Comparison of ENCODE assay signal across 1 cellular context in genomic region chr9:38662763-38663593, GRCh38.
TF ChIP-seq lines count a peak whose summit lies in the region.

No MANE protein-coding gene starts in this region.

TF ChIP-seq in IMR-90, 13 proteins besides CTCF, POLR2A, EP300 and RAD21 (continued from another document):
- TF ChIP-seq ELK1 (IDR thresholded peaks at IDR 0.05; ENCODE audit: borderline replicate concordance, low read depth, low read length) = no peak
TF ChIP-seq in IMR-90: peak in this region for 0.
